Comparison of ENCODE assay signal across 12 cellular contexts in genomic region chr1:184160942-184161698, GRCh38.
DNase-seq lines count a peak whose midpoint lies in the region; ATAC-seq and TF ChIP-seq lines count a peak whose summit lies in the region.
"Had no signal": no experiment of that assay in that cellular context is flagged by ENCODE, and none has a peak within 500 bp of the region (broad histone marks: within the 10 kb centered on the region; RNA-seq: fewer than 3 reads in every experiment).

No MANE protein-coding gene starts in this region.

- ATAC-seq in Right ventricle myocardium inferior: peak; percentile 71
- ATAC-seq in activated T-cell treated with anti-CD3 and anti-CD28 coated beads, Interleukin-2, amount 50 U/mL, for 72 hours (replicated peaks in 1 of 2): peak; percentile 64 to 69
- peak; percentile 52 for ATAC-seq in upper lobe of right lung
- no peak for ATAC-seq in HG03565 (IDR thresholded peaks at IDR 0.05; ENCODE audit: unreplicated experiment)
- no peak for ATAC-seq in HG03457 (IDR thresholded peaks at IDR 0.05; ENCODE audit: unreplicated experiment)

- H3K9me3 ChIP-seq in upper lobe of right lung: no peaks in the 10 kb centered on the region
- H3K9me3 ChIP-seq: Caco-2, colonic mucosa, testis had no signal

- TF ChIP-seq CTCF in upper lobe of right lung (IDR thresholded peaks at IDR 0.05): no peak

- H3K4me1 ChIP-seq in upper lobe of right lung: peaks cover 22% of the 10 kb centered on the region
- H3K4me1 ChIP-seq: Caco-2, colonic mucosa, testis had no signal

- no peaks in the 10 kb centered on the region for H3K36me3 ChIP-seq in upper lobe of right lung
- H3K36me3 ChIP-seq: colonic mucosa had no signal

- peaks cover 0 to 3% of the 10 kb centered on the region in 2 donors for H3K36me3 Mint-ChIP-seq in activated T-cell treated with anti-CD3 and anti-CD28 coated beads, Interleukin-2, amount 50 U/mL, for 72 hours (ENCODE audit: insufficient read depth in 2 of 2)

- peaks cover 6% of the 10 kb centered on the region for H3K27me3 Mint-ChIP-seq in activated T-cell treated with anti-CD3 and anti-CD28 coated beads, Interleukin-2, amount 50 U/mL, for 72 hours (ENCODE audit: low read depth)

- H3K4me3 Mint-ChIP-seq in activated T-cell treated with anti-CD3 and anti-CD28 coated beads, Interleukin-2, amount 50 U/mL, for 72 hours: no peak overlapping the region

- no peak overlapping the region for H3K4me3 ChIP-seq in upper lobe of right lung
- H3K4me3 ChIP-seq: colonic mucosa, testis had no signal

- intact Hi-C loops in Right ventricle myocardium inferior (cut with DNase I): no loop called here
- intact Hi-C loops in cardiac septum (cut with DNase I): loop anchor here (10.0 kb wide), 1 partner anchor 134 kb away; no protein-coding TSS in a partner anchor
- intact Hi-C loops in upper lobe of right lung (cut with DNase I): no loop called here

- H3K27me3 ChIP-seq in upper lobe of right lung: no peaks in the 10 kb centered on the region
- H3K27me3 ChIP-seq: colonic mucosa, testis had no signal

- H3K27ac Mint-ChIP-seq in activated T-cell treated with anti-CD3 and anti-CD28 coated beads, Interleukin-2, amount 50 U/mL, for 72 hours: no peak overlapping the region

- H3K4me1 Mint-ChIP-seq in activated T-cell treated with anti-CD3 and anti-CD28 coated beads, Interleukin-2, amount 50 U/mL, for 72 hours (ENCODE audit: low read depth): peaks cover 4% of the 10 kb centered on the region

- peak overlapping the region; percentile 27 for H3K27ac ChIP-seq in upper lobe of right lung
- H3K27ac ChIP-seq: colonic mucosa, testis had no signal

- no peaks in the 10 kb centered on the region for H3K9me3 Mint-ChIP-seq in activated T-cell treated with anti-CD3 and anti-CD28 coated beads, Interleukin-2, amount 50 U/mL, for 72 hours

- DNase-seq in Right ventricle myocardium inferior (ENCODE audit: missing footprints) (no peak), cardiac septum (ENCODE audit: low spot score) (no peak), islet precursor cell (peak; percentile 70), upper lobe of right lung (no peak), T1000 (lab: John Stamatoyannopoulos, UW) (no peak)
- DNase-seq in activated T-cell treated with anti-CD3 and anti-CD28 coated beads, Interleukin-2, amount 50 U/mL, for 72 hours: peak; percentile 55 to 60
- DNase-seq: activated CD4-positive, alpha-beta T cell treated with anti-CD3 and anti-CD28 coated beads, Interleukin-2, amount 50 U/mL, for 1 hour; Caco-2; colonic mucosa; testis had no signal

Comparison
In these comparisons a context has a peak if more than half of its experiments do, and no peak if none do; other contexts are left out.
1. ATAC-seq: peak in Right ventricle myocardium inferior (single experiment), activated T-cell treated with anti-CD3 and anti-CD28 coated beads, Interleukin-2, amount 50 U/mL, for 72 hours (2 of 2) and upper lobe of right lung (single experiment); none in HG03565 (single experiment) and HG03457 (single experiment).
2. DNase-seq: peak in activated T-cell treated with anti-CD3 and anti-CD28 coated beads, Interleukin-2, amount 50 U/mL, for 72 hours (2 of 2) and islet precursor cell (single experiment); none in Right ventricle myocardium inferior (single experiment), cardiac septum (single experiment), upper lobe of right lung (single experiment) and T1000 (single experiment).